ENCODE assay signal across 22 cellular contexts in genomic region chr4:13985824-13986223, GRCh38.
DNase-seq lines count a peak whose midpoint lies in the region; FAIRE-seq and TF ChIP-seq lines count a peak whose summit lies in the region.
"Had no signal": no experiment of that assay in that cellular context is flagged by ENCODE, and none has a peak within 500 bp of the region (broad histone marks: within the 10 kb centered on the region; RNA-seq: fewer than 3 reads in every experiment).

No MANE protein-coding gene starts in this region.

- WGBS in hepatocyte (ENCODE audit: low lambda C conversion rate, missing lambda C conversion rate) = 70% methylated on average over 3 of the region's 3 CpGs

- no peaks in the 10 kb centered on the region for H3K9me3 ChIP-seq in hepatocyte (ENCODE audit: low read depth)
- H3K9me3 ChIP-seq: body of pancreas, HAP-1, ovary, SJSA1 had no signal

- no peak overlapping the region for H3K4me3 ChIP-seq in fibroblast of villous mesenchyme (ENCODE audit: low read depth, low read length)
- no peak overlapping the region for H3K4me3 ChIP-seq in hepatocyte
- H3K4me3 ChIP-seq: body of pancreas, HAP-1, ovary, SJSA1 had no signal

- no peaks in the 10 kb centered on the region for H3K36me3 ChIP-seq in hepatocyte (replicated peaks; ENCODE audit: insufficient read depth, low read depth)
- H3K36me3 ChIP-seq: HAP-1, ovary, SJSA1 had no signal

- no peak overlapping the region for H3K27ac ChIP-seq in hepatocyte
- H3K27ac ChIP-seq: ovary, SJSA1 had no signal

- no peak overlapping the region for H3K4me2 ChIP-seq in hepatocyte

- no peaks in the 10 kb centered on the region for H3K9me2 ChIP-seq in hepatocyte (replicated peaks; ENCODE audit: insufficient read depth)

- no peak overlapping the region for H2AFZ ChIP-seq in hepatocyte

- H3K27ac Mint-ChIP-seq in nephron (peak overlapping the region; percentile 19 to 80 (median 35)), endothelial cell (ENCODE audit: unreplicated experiment) (no peak overlapping the region)
- no peak overlapping the region for H3K27ac Mint-ChIP-seq in activated CD4-positive, alpha-beta T cell treated with anti-CD3 and anti-CD28 coated beads, Interleukin-2, amount 10 ng/mL, durations not matched to agents 7 days and 5 days
- H3K27ac Mint-ChIP-seq: activated naive CD8-positive, alpha-beta T cell treated with anti-CD3 and anti-CD28 coated beads, Interleukin-2, amount 10 ng/mL, durations not matched to agents 7 days and 5 days; activated T-helper 2 cell treated with anti-CD3 and anti-CD28 coated beads, Interferon-gamma antibody, Interleukin-2, Interleukin-4, amounts not matched to agents 10 μg/mL and 5 μg/mL and 100 μg/mL, durations not matched to agents 14 hours and 24 hours and 36 hours; CD14-positive monocyte; naive thymus-derived CD4-positive, alpha-beta T cell had no signal

- POLR2A ChIA-PET in activated CD4-positive, alpha-beta T cell treated with anti-CD3 and anti-CD28 coated beads, Interleukin-2, amount 10 ng/mL, durations not matched to agents 7 days and 5 days (lab: Charles Lee) = no interaction called here

- no peaks in the 10 kb centered on the region for H4K20me1 ChIP-seq in hepatocyte (ENCODE audit: insufficient read depth, poor library complexity, severe bottlenecking)

- TF ChIP-seq CTCF in fibroblast of villous mesenchyme (IDR thresholded peaks at IDR 0.05; ENCODE audit: insufficient read depth, low read depth, low read length) (no peak), nephron (IDR thresholded peaks at IDR 0.05; ENCODE audit: unreplicated experiment in 3 of 3) (no peak), endothelial cell (IDR thresholded peaks at IDR 0.05; ENCODE audit: unreplicated experiment) (no peak), hepatocyte (IDR thresholded peaks at IDR 0.05; ENCODE audit: poor library complexity) (no peak)

- H3K36me3 Mint-ChIP-seq in nephron (ENCODE audit: low read depth) (no peaks in the 10 kb centered on the region), endothelial cell (ENCODE audit: low read depth, unreplicated experiment) (no peaks in the 10 kb centered on the region)
- H3K36me3 Mint-ChIP-seq in activated CD4-positive, alpha-beta T cell treated with anti-CD3 and anti-CD28 coated beads, Interleukin-2, amount 10 ng/mL, durations not matched to agents 7 days and 5 days (ENCODE audit: low read depth) = no peaks in the 10 kb centered on the region
- H3K36me3 Mint-ChIP-seq: activated naive CD8-positive, alpha-beta T cell treated with anti-CD3 and anti-CD28 coated beads, Interleukin-2, amount 10 ng/mL, durations not matched to agents 7 days and 5 days; CD14-positive monocyte; naive thymus-derived CD4-positive, alpha-beta T cell had no signal

- H3K4me1 Mint-ChIP-seq in nephron (peaks cover 16% of the 10 kb centered on the region), endothelial cell (ENCODE audit: unreplicated experiment) (peaks cover 5% of the 10 kb centered on the region)
- H3K4me1 Mint-ChIP-seq in activated CD4-positive, alpha-beta T cell treated with anti-CD3 and anti-CD28 coated beads, Interleukin-2, amount 10 ng/mL, durations not matched to agents 7 days and 5 days = no peaks in the 10 kb centered on the region
- H3K4me1 Mint-ChIP-seq: activated naive CD8-positive, alpha-beta T cell treated with anti-CD3 and anti-CD28 coated beads, Interleukin-2, amount 10 ng/mL, durations not matched to agents 7 days and 5 days had no signal

- DNase-seq in Ammon's horn (ENCODE audit: low spot score) (peak; percentile 37), RCC 7860 (ENCODE audit: low spot score) (peak; percentile 20), fibroblast of villous mesenchyme (ENCODE audit: low read depth) (peak; percentile 22), endothelial cell (ENCODE audit: low spot score) (no peak), NOMO-1 treated with dmso at 0.1 percent for 144 hours (lab: John Stamatoyannopoulos, UW; ENCODE audit: unreplicated experiment) (no peak), hepatocyte (ENCODE audit: low spot score) (no peak)
- DNase-seq in activated CD4-positive, alpha-beta T cell treated with anti-CD3 and anti-CD28 coated beads, Interleukin-2, amount 10 ng/mL, durations not matched to agents 7 days and 5 days = no peak
- DNase-seq: activated CD4-positive, alpha-beta T cell treated with anti-CD3 and anti-CD28 coated beads, Interleukin-2, amount 50 U/mL, for 1 hour; activated CD8-positive, alpha-beta memory T cell treated with anti-CD3 and anti-CD28 coated beads, Interleukin-2, amount 50 U/mL, for 4 hours; activated naive CD8-positive, alpha-beta T cell treated with anti-CD3 and anti-CD28 coated beads, Interleukin-2, amount 10 ng/mL, durations not matched to agents 7 days and 5 days; mammary epithelial cell; naive thymus-derived CD4-positive, alpha-beta T cell; NCI-H1417; NCI-H510A had no signal

- no peak overlapping the region for H3K4me3 Mint-ChIP-seq in nephron
- no peak overlapping the region for H3K4me3 Mint-ChIP-seq in endothelial cell (ENCODE audit: unreplicated experiment)
- H3K4me3 Mint-ChIP-seq in activated CD4-positive, alpha-beta T cell treated with anti-CD3 and anti-CD28 coated beads, Interleukin-2, amount 10 ng/mL, durations not matched to agents 7 days and 5 days = no peak overlapping the region
- H3K4me3 Mint-ChIP-seq: activated naive CD8-positive, alpha-beta T cell treated with anti-CD3 and anti-CD28 coated beads, Interleukin-2, amount 10 ng/mL, durations not matched to agents 7 days and 5 days; CD14-positive monocyte; naive thymus-derived CD4-positive, alpha-beta T cell had no signal

- H3K4me1 ChIP-seq in hepatocyte (ENCODE audit: insufficient read depth) = peaks cover 22% of the 10 kb centered on the region
- H3K4me1 ChIP-seq: HAP-1, SJSA1 had no signal

- H3K27me3 Mint-ChIP-seq in nephron (ENCODE audit: low read depth) (peaks cover 6% of the 10 kb centered on the region), endothelial cell (ENCODE audit: unreplicated experiment) (no peaks in the 10 kb centered on the region)
- no peaks in the 10 kb centered on the region for H3K27me3 Mint-ChIP-seq in activated CD4-positive, alpha-beta T cell treated with anti-CD3 and anti-CD28 coated beads, Interleukin-2, amount 10 ng/mL, durations not matched to agents 7 days and 5 days

- H3K9me3 Mint-ChIP-seq in nephron (no peaks in the 10 kb centered on the region), endothelial cell (ENCODE audit: unreplicated experiment) (no peaks in the 10 kb centered on the region)
- no peaks in the 10 kb centered on the region for H3K9me3 Mint-ChIP-seq in activated CD4-positive, alpha-beta T cell treated with anti-CD3 and anti-CD28 coated beads, Interleukin-2, amount 10 ng/mL, durations not matched to agents 7 days and 5 days
- H3K9me3 Mint-ChIP-seq: activated naive CD8-positive, alpha-beta T cell treated with anti-CD3 and anti-CD28 coated beads, Interleukin-2, amount 10 ng/mL, durations not matched to agents 7 days and 5 days; activated T-helper 2 cell treated with anti-CD3 and anti-CD28 coated beads, Interferon-gamma antibody, Interleukin-2, Interleukin-4, amounts not matched to agents 10 μg/mL and 5 μg/mL and 100 μg/mL, durations not matched to agents 14 hours and 24 hours and 36 hours; CD14-positive monocyte had no signal

- no peak for FAIRE-seq in RCC 7860 (lab: Jason Lieb, UNC)
- FAIRE-seq: GM18507 had no signal

- CTCF ChIA-PET in activated CD4-positive, alpha-beta T cell treated with anti-CD3 and anti-CD28 coated beads, Interleukin-2, amount 10 ng/mL, durations not matched to agents 7 days and 5 days (lab: Charles Lee) = interaction anchor here (1.3 kb wide), 1 partner anchor 15 kb away, joined by 3 read pairs; no protein-coding TSS in a partner anchor

- no peaks in the 10 kb centered on the region for H3K27me3 ChIP-seq in hepatocyte
- H3K27me3 ChIP-seq: body of pancreas, ovary, SJSA1 had no signal

- H3K79me2 ChIP-seq in hepatocyte = no peaks in the 10 kb centered on the region

Comparison
In these comparisons a context has a peak if more than half of its experiments do, and no peak if none do; other contexts are left out.
1. DNase-seq: peak in Ammon's horn (single experiment), RCC 7860 (single experiment) and fibroblast of villous mesenchyme (single experiment); none in endothelial cell (single experiment), NOMO-1 treated with dmso at 0.1 percent for 144 hours (single experiment), activated CD4-positive, alpha-beta T cell treated with anti-CD3 and anti-CD28 coated beads, Interleukin-2, amount 10 ng/mL, durations not matched to agents 7 days and 5 days (single experiment) and hepatocyte (single experiment).
2. H3K27ac Mint-ChIP-seq: peak in nephron (3 of 3); none in endothelial cell (single experiment) and activated CD4-positive, alpha-beta T cell treated with anti-CD3 and anti-CD28 coated beads, Interleukin-2, amount 10 ng/mL, durations not matched to agents 7 days and 5 days (single experiment).